Comparison of ENCODE assay signal across 9 cellular contexts in the genomic region with DNA sequence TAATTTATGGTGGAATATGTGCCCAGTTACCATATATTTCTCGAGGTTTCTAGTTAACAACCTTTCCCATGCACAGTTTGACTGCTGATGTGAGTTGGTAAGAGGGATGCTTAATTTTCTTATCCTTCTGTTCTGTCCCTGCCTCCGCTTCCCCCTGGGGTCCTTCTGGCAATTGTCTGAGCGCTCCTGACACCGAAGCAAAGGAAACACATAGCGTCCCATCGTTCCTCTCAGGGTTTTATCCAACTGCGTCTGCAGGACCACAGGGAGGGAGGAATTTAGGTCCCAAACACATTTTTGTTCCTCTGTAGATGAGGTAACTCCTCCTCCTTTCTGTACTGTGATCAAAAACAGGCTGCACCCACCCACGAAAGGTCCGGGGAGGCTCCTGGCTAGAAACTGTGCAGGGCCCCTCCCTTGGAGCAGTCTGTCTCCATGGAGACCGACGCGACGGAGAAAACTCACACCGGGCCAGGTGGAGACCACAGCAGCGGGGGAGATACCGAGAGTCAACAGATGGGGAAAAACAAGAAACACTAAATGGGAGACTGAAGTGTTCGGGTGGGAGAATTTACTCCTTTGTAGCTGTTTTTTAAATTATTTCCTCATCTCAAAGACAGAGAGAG.
A peak's percentile ranks its signal among the peaks of the same experiment; 100 is the strongest.
DNase-seq lines count a peak whose midpoint lies in the region; ATAC-seq and TF ChIP-seq lines count a peak whose summit lies in the region.
"Had no signal": no experiment of that assay in that cellular context is flagged by ENCODE, and none has a peak within 500 bp of the region (broad histone marks: within the 10 kb centered on the region; RNA-seq: fewer than 3 reads in every experiment).

No MANE protein-coding gene starts in this region.

- no peaks in the 10 kb centered on the region for H3K9me3 ChIP-seq in body of pancreas
- H3K9me3 ChIP-seq in lower lobe of right lung = no peaks in the 10 kb centered on the region

- DNase-seq in body of pancreas (peak in 3 of 4 donors; percentile 27 to 36 (median 36)), lower lobe of right lung (peak; percentile 44)
- DNase-seq in activated naive CD4-positive, alpha-beta T cell treated with anti-CD3 and anti-CD28 coated beads, Interleukin-2, amount 50 U/mL, for 72 hours (ENCODE audit: low spot score in 2 of 2) = no peak
- no peak for DNase-seq in stimulated activated CD4-positive, alpha-beta T cell treated with anti-CD3 and anti-CD28 coated beads, Interleukin-4, amount 100 ng/mL, for 4 hours

- H3K27me3 ChIP-seq in body of pancreas (no peaks in the 10 kb centered on the region), lower lobe of right lung (ENCODE audit: low read depth) (no peaks in the 10 kb centered on the region)

- H3K27ac ChIP-seq in body of pancreas = peak overlapping the region in 3 of 4 donors; percentile 8 to 21 (median 19)
- no peak overlapping the region for H3K27ac ChIP-seq in lower lobe of right lung
- H3K27ac ChIP-seq: HL-60 had no signal

- TF ChIP-seq POLR2A in body of pancreas (IDR thresholded peaks at IDR 0.05) = no peak

- intact Hi-C loops in body of pancreas (cut with DNase I) (no loop called here), lower lobe of right lung (cut with DNase I) (no loop called here)

- H3K4me1 ChIP-seq in body of pancreas (peaks cover 15% of the 10 kb centered on the region), lower lobe of right lung (peaks cover 14% of the 10 kb centered on the region)

- peak; percentile 41 for ATAC-seq in GM19025 (IDR thresholded peaks at IDR 0.05; ENCODE audit: low read depth, unreplicated experiment)
- peak; percentile 48 for ATAC-seq in HG03432 (IDR thresholded peaks at IDR 0.05; ENCODE audit: unreplicated experiment)
- peak; percentile 53 for ATAC-seq in body of pancreas
- ATAC-seq in lower lobe of right lung = peak in 1 of 2 donors; percentile 33
- ATAC-seq in activated naive CD4-positive, alpha-beta T cell treated with anti-CD3 and anti-CD28 coated beads, Interleukin-2, amount 50 U/mL, for 72 hours = no peak
- no peak for ATAC-seq in GM21367 (IDR thresholded peaks at IDR 0.05; ENCODE audit: unreplicated experiment)
- no peak for ATAC-seq in GM19035 (IDR thresholded peaks at IDR 0.05; ENCODE audit: unreplicated experiment)

- no peaks in the 10 kb centered on the region for H3K36me3 ChIP-seq in body of pancreas (replicated peaks in 1 of 2; ENCODE audit: insufficient read depth in 1 of 2, low read depth in 2 of 2)
- no peaks in the 10 kb centered on the region for H3K36me3 ChIP-seq in lower lobe of right lung

- H3K4me3 ChIP-seq in body of pancreas (no peak overlapping the region), lower lobe of right lung (peak overlapping the region; percentile 13)

- no peak overlapping the region for H3K27ac Mint-ChIP-seq in activated naive CD4-positive, alpha-beta T cell treated with anti-CD3 and anti-CD28 coated beads, Interleukin-2, amount 50 U/mL, for 72 hours

- no peaks in the 10 kb centered on the region for H3K36me3 Mint-ChIP-seq in activated naive CD4-positive, alpha-beta T cell treated with anti-CD3 and anti-CD28 coated beads, Interleukin-2, amount 50 U/mL, for 72 hours

- TF ChIP-seq CTCF in body of pancreas (IDR thresholded peaks at IDR 0.05) = no peak
- TF ChIP-seq CTCF in lower lobe of right lung (IDR thresholded peaks at IDR 0.05) = no peak

- peaks cover 4 to 5% of the 10 kb centered on the region in 2 donors for H3K9me3 Mint-ChIP-seq in activated naive CD4-positive, alpha-beta T cell treated with anti-CD3 and anti-CD28 coated beads, Interleukin-2, amount 50 U/mL, for 72 hours

- 15 to 18% methylated on average over 17 of the region's 17 CpGs for WGBS in body of pancreas, 2 donors

Comparison
In these comparisons a context has a peak if more than half of its experiments do, and no peak if none do; other contexts are left out.
1. ATAC-seq: peak in GM19025 (single experiment), HG03432 (single experiment) and body of pancreas (single experiment); none in activated naive CD4-positive, alpha-beta T cell treated with anti-CD3 and anti-CD28 coated beads, Interleukin-2, amount 50 U/mL, for 72 hours (0 of 2), GM21367 (single experiment) and GM19035 (single experiment).
2. DNase-seq: peak in body of pancreas (3 of 4) and lower lobe of right lung (single experiment); none in activated naive CD4-positive, alpha-beta T cell treated with anti-CD3 and anti-CD28 coated beads, Interleukin-2, amount 50 U/mL, for 72 hours (0 of 2) and stimulated activated CD4-positive, alpha-beta T cell treated with anti-CD3 and anti-CD28 coated beads, Interleukin-4, amount 100 ng/mL, for 4 hours (0 of 2).